Comparison of ENCODE assay signal across 8 cellular contexts in genomic region chr2:168490015-168490874, GRCh38.
DNase-seq lines count a peak whose midpoint lies in the region; ATAC-seq lines count a peak whose summit lies in the region.

No MANE protein-coding gene starts in this region.

- H3K4me1 ChIP-seq in muscle layer of duodenum (ENCODE audit: control insufficient read depth in 1 of 2, insufficient read depth in 2 of 2, low read length in 2 of 2): peaks cover 0 to 10% of the 10 kb centered on the region in 2 donors

- peak overlapping the region; percentile 28 for H3K27ac ChIP-seq in muscle layer of duodenum (ENCODE audit: low read length)

- no peaks in the 10 kb centered on the region for H3K27me3 ChIP-seq in muscle layer of duodenum (ENCODE audit: low read depth, low read length)

- no peaks in the 10 kb centered on the region for H3K9me3 ChIP-seq in muscle layer of duodenum (ENCODE audit: control insufficient read depth in 1 of 2, low read length in 2 of 2)

- H3K36me3 ChIP-seq in muscle layer of duodenum (ENCODE audit: control insufficient read depth in 1 of 2, insufficient read depth in 2 of 2, low read length in 2 of 2): no peaks in the 10 kb centered on the region

- DNase-seq in AG20443 (ENCODE audit: low spot score) (peak; percentile 17), GM19238 (ENCODE audit: insufficient read length, low spot score) (peak; percentile 32), SKM-1 (lab: John Stamatoyannopoulos, UW; ENCODE audit: unreplicated experiment) (peak; percentile 86), dedifferentiated amniotic fluid mesenchymal stem cell (ENCODE audit: extremely low spot score) (peak; percentile 68), NCI-H345 treated with DMSO at 0.1 percent for 48 hours (lab: John Stamatoyannopoulos, UW; ENCODE audit: unreplicated experiment) (no peak), NCI-H1436 (lab: John Stamatoyannopoulos, UW) (no peak)

- peak; percentile 91 for ATAC-seq in HG03135 (IDR thresholded peaks at IDR 0.05; ENCODE audit: unreplicated experiment)

- H3K4me3 ChIP-seq in muscle layer of duodenum (ENCODE audit: low read depth in 1 of 2, low read length in 2 of 2): peak overlapping the region; percentile 23 to 40

Comparison
In these comparisons a context has a peak if more than half of its experiments do, and no peak if none do; other contexts are left out.
1. DNase-seq: peak in AG20443 (single experiment), GM19238 (single experiment), SKM-1 (single experiment) and dedifferentiated amniotic fluid mesenchymal stem cell (single experiment); none in NCI-H345 treated with DMSO at 0.1 percent for 48 hours (single experiment) and NCI-H1436 (single experiment).